In genomic region chr12:862303-862911, GRCh38 we compare ENCODE assay signal across 26 cellular contexts.
A peak's percentile ranks its signal among the peaks of the same experiment; 100 is the strongest.
DNase-seq lines count a peak whose midpoint lies in the region; ATAC-seq, FAIRE-seq and TF ChIP-seq lines count a peak whose summit lies in the region.
"Had no signal": no experiment of that assay in that cellular context is flagged by ENCODE, and none has a peak within 500 bp of the region (broad histone marks: within the 10 kb centered on the region; RNA-seq: fewer than 3 reads in every experiment).

No MANE protein-coding gene starts in this region.

- no peak overlapping the region for H3K4me2 ChIP-seq in mammary epithelial cell (ENCODE audit: insufficient read depth, low read depth, low read length)
- H3K4me2 ChIP-seq: smooth muscle cell had no signal

- no peak overlapping the region for H2AFZ ChIP-seq in mammary epithelial cell (ENCODE audit: low read depth, low read length)
- H2AFZ ChIP-seq: GM23248 had no signal

- H3K4me3 Mint-ChIP-seq in MCF 10A (ENCODE audit: unreplicated experiment) = no peak overlapping the region
- H3K4me3 Mint-ChIP-seq: immature natural killer cell; stimulated activated naive CD8-positive, alpha-beta T cell treated with anti-CD3 and anti-CD28 coated beads, Interleukin-15, amount 100 ng/mL, for 72 hours had no signal

- H3K27ac ChIP-seq in breast epithelium (no peak overlapping the region), mammary epithelial cell (ENCODE audit: insufficient read depth, low read depth, low read length) (no peak overlapping the region), spleen (no peak overlapping the region), aorta (ENCODE audit: low read depth in 1 of 2, low read length in 2 of 2) (no peak overlapping the region)
- H3K27ac ChIP-seq: brain microvascular endothelial cell, GM23248, right atrium auricular region, SJCRH30 had no signal

- CTCF ChIA-PET in MCF 10A (lab: Yijun Ruan, JAX) (interaction anchor here (0.5 to 2.2 kb wide), 3 partner anchors 15 to 294 kb away, joined by 3 to 10 read pairs (median 5); no protein-coding TSS in a partner anchor), mammary epithelial cell (lab: Charles Lee; ENCODE audit: low non-redundant PET) (no interaction called here)

- peak overlapping the region; percentile 39 for H3K27ac Mint-ChIP-seq in MCF 10A (ENCODE audit: low read depth, unreplicated experiment)

- peak; percentile 4 for FAIRE-seq in GM19239 (lab: Jason Lieb, UNC)

- H3K9ac ChIP-seq in mammary epithelial cell (ENCODE audit: insufficient read depth, low read length) = no peak overlapping the region
- H3K9ac ChIP-seq: GM23248 had no signal

- TF ChIP-seq CTCF in MCF 10A (IDR thresholded peaks at IDR 0.05; ENCODE audit: unreplicated experiment) (no peak), breast epithelium (IDR thresholded peaks at IDR 0.05) (no peak), mammary epithelial cell (conservative IDR thresholded peaks at IDR 0.05 in 1 of 2, IDR thresholded peaks at IDR 0.05 in 1 of 2; ENCODE audit: extremely low read depth in 1 of 2, insufficient read depth in 1 of 2, low read depth in 1 of 2, low read length in 2 of 2) (no peak), spleen (IDR thresholded peaks at IDR 0.05 in 8 of 11, conservative IDR thresholded peaks at IDR 0.05 in 3 of 11) (no peak)

- H3K36me3 Mint-ChIP-seq in MCF 10A (ENCODE audit: insufficient read depth, unreplicated experiment) = peaks cover 78% of the 10 kb centered on the region

- POLR2A ChIA-PET in MCF 10A (lab: Yijun Ruan, JAX) = interaction anchor here (0.5 to 11.4 kb wide), 15 partner anchors 8 to 291 kb away, joined by 3 to 142 read pairs (median 4); partner anchors contain the start of gene RAD52

- no peak for ATAC-seq in HG02973 (IDR thresholded peaks at IDR 0.05; ENCODE audit: unreplicated experiment)
- ATAC-seq in aorta (ENCODE audit: low FRiP score) = no peak
- ATAC-seq: stimulated activated naive CD8-positive, alpha-beta T cell treated with anti-CD3 and anti-CD28 coated beads, Interleukin-15, amount 100 ng/mL, for 72 hours had no signal

- no peaks in the 10 kb centered on the region for H3K9me3 Mint-ChIP-seq in MCF 10A (ENCODE audit: unreplicated experiment)
- H3K9me3 Mint-ChIP-seq: immature natural killer cell; stimulated activated naive CD8-positive, alpha-beta T cell treated with anti-CD3 and anti-CD28 coated beads, Interleukin-15, amount 100 ng/mL, for 72 hours had no signal

- H3K4me1 Mint-ChIP-seq in MCF 10A (ENCODE audit: insufficient read depth, unreplicated experiment) = peaks cover 16% of the 10 kb centered on the region

- H3K4me3 ChIP-seq in breast epithelium (no peak overlapping the region), mammary epithelial cell (replicated peaks in 1 of 3; ENCODE audit: insufficient read depth in 1 of 3, low read depth in 2 of 3, low read length in 3 of 3) (no peak overlapping the region), spleen (no peak overlapping the region), aorta (ENCODE audit: low read length in 2 of 2) (no peak overlapping the region)
- H3K4me3 ChIP-seq: GM23248, right atrium auricular region, SJCRH30, smooth muscle cell had no signal

- TF ChIP-seq POLR2A in breast epithelium (IDR thresholded peaks at IDR 0.05) (no peak), spleen (IDR thresholded peaks at IDR 0.05) (no peak)

- H4K20me1 ChIP-seq in mammary epithelial cell (ENCODE audit: insufficient read depth, low read length) = no peaks in the 10 kb centered on the region

- H3K27me3 Mint-ChIP-seq in MCF 10A (ENCODE audit: insufficient read depth, unreplicated experiment) = no peaks in the 10 kb centered on the region
- H3K27me3 Mint-ChIP-seq: stimulated activated naive CD8-positive, alpha-beta T cell treated with anti-CD3 and anti-CD28 coated beads, Interleukin-15, amount 100 ng/mL, for 72 hours had no signal

- WGBS in mammary epithelial cell (ENCODE audit: low coverage, missing lambda C conversion rate) = 98% methylated on average over 4 of the region's 4 CpGs
- 93 to 99% (median 95%) methylated on average over 4 of the region's 4 CpGs for WGBS in spleen, 5 donors
- WGBS in aorta, 2 donors = 95 to 96% methylated on average over 4 of the region's 4 CpGs

- peaks cover 13% of the 10 kb centered on the region for H3K79me2 ChIP-seq in mammary epithelial cell (ENCODE audit: insufficient read depth, low read length)

- H3K9me3 ChIP-seq in breast epithelium = no peaks in the 10 kb centered on the region
- H3K9me3 ChIP-seq in mammary epithelial cell (replicated peaks; ENCODE audit: insufficient read depth, low read length) = no peaks in the 10 kb centered on the region
- H3K9me3 ChIP-seq in spleen = no peaks in the 10 kb centered on the region
- no peaks in the 10 kb centered on the region for H3K9me3 ChIP-seq in aorta (ENCODE audit: control insufficient read depth, low read length)
- H3K9me3 ChIP-seq: right atrium auricular region, SJCRH30 had no signal

- H3K4me1 ChIP-seq in breast epithelium (no peaks in the 10 kb centered on the region), mammary epithelial cell (ENCODE audit: insufficient read depth, low read length) (peaks cover 9% of the 10 kb centered on the region), spleen (no peaks in the 10 kb centered on the region), aorta (ENCODE audit: control insufficient read depth in 1 of 2, insufficient read depth in 2 of 2, low read length in 2 of 2) (no peaks in the 10 kb centered on the region)
- H3K4me1 ChIP-seq: SJCRH30 had no signal

- DNase-seq in MCF 10A (ENCODE audit: unreplicated experiment) (no peak), breast epithelium (ENCODE audit: low spot score in 2 of 2) (no peak), GM19239 (ENCODE audit: insufficient read length, low spot score) (no peak), mammary epithelial cell (peak; percentile 14), spleen (no peak), aorta (no peak)
- DNase-seq: activated CD4-positive, alpha-beta T cell treated with anti-CD3 and anti-CD28 coated beads for 48 hours; activated naive CD4-positive, alpha-beta T cell treated with Interleukin-2 at 50 U/mL for 16 hours; amniotic stem cell; brain microvascular endothelial cell; COR-L47; GM23248; immature natural killer cell; KBM-7; mesendoderm; NCI-H1092 treated with DMSO at 0.1 percent for 48 hours; NCI-H1694 treated with DMSO at 0.1 percent for 48 hours; NCI-H2171 treated with DMSO at 0.1 percent for 48 hours; NCI-H510A treated with DMSO at 0.1 percent for 48 hours; RPMI8226; SJCRH30; stimulated activated CD4-positive, alpha-beta T cell treated with anti-CD3 and anti-CD28 coated beads, Interleukin-1b, Interleukin-23, amount 100 ng/mL, for 48 hours; stimulated activated naive CD8-positive, alpha-beta T cell treated with anti-CD3 and anti-CD28 coated beads, Interleukin-15, amount 100 ng/mL, for 72 hours had no signal

- in situ Hi-C loops in mammary epithelial cell (cut with MboI; ENCODE audit: low sequenced_read_pairs in 2 of 2) = no loop called here

- BruUV-seq in MCF 10A (replicated peaks; lab: Mats Ljungman, UMichigan) = no TSS peak
- BruUV-seq in mammary epithelial cell (replicated peaks; lab: Mats Ljungman, UMichigan) = no TSS peak

- dilution Hi-C loops in mammary epithelial cell (cut with HindIII; ENCODE audit: low sequenced_read_pairs) = no loop called here

- intact Hi-C loops in MCF 10A (cut with micrococcal nuclease) (no loop called here), breast epithelium (cut with DNase I; ENCODE audit: low total_unique reads) (no loop called here), mammary epithelial cell (cut with micrococcal nuclease) (no loop called here), spleen (cut with DNase I; ENCODE audit: low total_unique reads) (no loop called here), aorta (cut with DNase I) (no loop called here)

- no peaks in the 10 kb centered on the region for H3K27me3 ChIP-seq in breast epithelium
- no peaks in the 10 kb centered on the region for H3K27me3 ChIP-seq in mammary epithelial cell (ENCODE audit: insufficient read depth, low read length)
- H3K27me3 ChIP-seq in spleen (replicated peaks in 1 of 7) = no peaks in the 10 kb centered on the region
- H3K27me3 ChIP-seq in aorta (ENCODE audit: control insufficient read depth in 1 of 2, insufficient read depth in 2 of 2, low read length in 1 of 2) = no peaks in the 10 kb centered on the region
- H3K27me3 ChIP-seq: brain microvascular endothelial cell, right atrium auricular region, SJCRH30 had no signal

- H3K36me3 ChIP-seq in breast epithelium (no peaks in the 10 kb centered on the region), mammary epithelial cell (ENCODE audit: insufficient read depth, low read length) (peaks cover 39% of the 10 kb centered on the region), spleen (peaks cover 0 to 100% (median 77%) of the 10 kb centered on the region in 6 donors), aorta (ENCODE audit: control insufficient read depth in 1 of 2, insufficient read depth in 2 of 2, low read length in 1 of 2) (peaks cover 6 to 7% of the 10 kb centered on the region in 2 donors)
